In genomic region chr14:103690332-103690731, GRCh38 we compare ENCODE assay signal across 19 cellular contexts. TPM values are rescaled to one million over a fixed set of nuclear protein-coding genes. Genes with fewer than 3 reads are reported as not detected.
DNase-seq lines count a peak whose midpoint lies in the region; TF ChIP-seq lines count a peak whose summit lies in the region.
"Had no signal": no experiment of that assay in that cellular context is flagged by ENCODE, and none has a peak within 500 bp of the region (broad histone marks: within the 10 kb centered on the region; RNA-seq: fewer than 3 reads in every experiment).

No MANE protein-coding gene starts in this region.

- TF ChIP-seq CTCF in endothelial cell (IDR thresholded peaks at IDR 0.05; ENCODE audit: unreplicated experiment) (no peak), tibial artery (IDR thresholded peaks at IDR 0.05) (no peak), WERI-Rb-1 (IDR thresholded peaks at IDR 0.05; ENCODE audit: low read depth, low read length) (no peak)

- CTCF ChIA-PET in activated naive CD4-positive, alpha-beta T cell treated with anti-CD3 and anti-CD28 coated beads, Interleukin-2, amount 10 ng/mL, durations not matched to agents 7 days and 5 days (lab: Charles Lee): no interaction called here

- intact Hi-C loops in tibial artery (cut with DNase I; ENCODE audit: low total_unique reads): no loop called here

- peak overlapping the region; percentile 56 for H3K9ac ChIP-seq in Karpas-422 (ENCODE audit: low read length)
- H3K9ac ChIP-seq: KMS-11 had no signal

- peak overlapping the region; percentile 33 for H3K27ac Mint-ChIP-seq in activated naive CD4-positive, alpha-beta T cell treated with anti-CD3 and anti-CD28 coated beads, Interleukin-2, amount 10 ng/mL, durations not matched to agents 7 days and 5 days
- H3K27ac Mint-ChIP-seq in endothelial cell (ENCODE audit: unreplicated experiment): peak overlapping the region; percentile 4

- H4K20me1 ChIP-seq in Karpas-422 (ENCODE audit: insufficient read depth, low read depth, low read length): 0 out of 2 replicates have a peak, but pooled peaks cover 3% of the 10 kb centered on the region

- no peak overlapping the region for H3K4me3 Mint-ChIP-seq in activated naive CD4-positive, alpha-beta T cell treated with anti-CD3 and anti-CD28 coated beads, Interleukin-2, amount 10 ng/mL, durations not matched to agents 7 days and 5 days
- H3K4me3 Mint-ChIP-seq in endothelial cell (ENCODE audit: unreplicated experiment): no peak overlapping the region
- H3K4me3 Mint-ChIP-seq: CD14-positive monocyte had no signal

- H3K4me1 Mint-ChIP-seq in activated naive CD4-positive, alpha-beta T cell treated with anti-CD3 and anti-CD28 coated beads, Interleukin-2, amount 10 ng/mL, durations not matched to agents 7 days and 5 days: no peaks in the 10 kb centered on the region
- peaks cover under 1% of the 10 kb centered on the region for H3K4me1 Mint-ChIP-seq in endothelial cell (ENCODE audit: unreplicated experiment)
- H3K4me1 Mint-ChIP-seq: CD14-positive monocyte had no signal

- H3K4me1 ChIP-seq in Karpas-422 (ENCODE audit: low read length) (peaks cover 65% of the 10 kb centered on the region), tibial artery (peaks cover 0 to 38% (median 18%) of the 10 kb centered on the region in 4 donors)
- H3K4me1 ChIP-seq: breast epithelium had no signal

- H3K9me3 ChIP-seq in Karpas-422 (ENCODE audit: low read length) (no peaks in the 10 kb centered on the region), tibial artery (no peaks in the 10 kb centered on the region), WERI-Rb-1 (ENCODE audit: severe bottlenecking) (no peaks in the 10 kb centered on the region)
- H3K9me3 ChIP-seq: breast epithelium, right atrium auricular region had no signal

- H3K36me3 Mint-ChIP-seq in activated naive CD4-positive, alpha-beta T cell treated with anti-CD3 and anti-CD28 coated beads, Interleukin-2, amount 10 ng/mL, durations not matched to agents 7 days and 5 days: peaks cover 27% of the 10 kb centered on the region
- peaks cover 26% of the 10 kb centered on the region for H3K36me3 Mint-ChIP-seq in endothelial cell (ENCODE audit: low read depth, unreplicated experiment)

- peak overlapping the region; percentile 93 for H3K27ac ChIP-seq in Karpas-422 (ENCODE audit: low read length)
- H3K27ac ChIP-seq in tibial artery: peak overlapping the region; percentile 35 to 37
- H3K27ac ChIP-seq in WERI-Rb-1: no peak overlapping the region
- H3K27ac ChIP-seq: breast epithelium, KMS-11, right atrium auricular region had no signal

- H3K9me3 Mint-ChIP-seq in activated naive CD4-positive, alpha-beta T cell treated with anti-CD3 and anti-CD28 coated beads, Interleukin-2, amount 10 ng/mL, durations not matched to agents 7 days and 5 days: no peaks in the 10 kb centered on the region
- no peaks in the 10 kb centered on the region for H3K9me3 Mint-ChIP-seq in endothelial cell (ENCODE audit: unreplicated experiment)

- H3K27me3 Mint-ChIP-seq in activated naive CD4-positive, alpha-beta T cell treated with anti-CD3 and anti-CD28 coated beads, Interleukin-2, amount 10 ng/mL, durations not matched to agents 7 days and 5 days: no peaks in the 10 kb centered on the region
- H3K27me3 Mint-ChIP-seq in endothelial cell (ENCODE audit: unreplicated experiment): peaks cover 3% of the 10 kb centered on the region

- no peak overlapping the region for H2AFZ ChIP-seq in Karpas-422 (ENCODE audit: low read length)

- no peak for DNase-seq in activated naive CD4-positive, alpha-beta T cell treated with anti-CD3 and anti-CD28 coated beads, Interleukin-2, amount 10 ng/mL, durations not matched to agents 7 days and 5 days
- no peak for DNase-seq in activated naive CD4-positive, alpha-beta T cell (lab: John Stamatoyannopoulos, UW)
- DNase-seq in Karpas-422 (no peak), endothelial cell (ENCODE audit: low spot score) (no peak), tibial artery (no peak), WERI-Rb-1 (no peak), SIG-M5 treated with dmso at 0.1 percent for 504 hours (lab: John Stamatoyannopoulos, UW; ENCODE audit: unreplicated experiment) (no peak), NCI-H510A (lab: John Stamatoyannopoulos, UW) (no peak)
- DNase-seq: NCI-H1694, NCI-H69, Right ventricle myocardium superior, SW 1271, trophoblast cell had no signal

- H3K4me2 ChIP-seq in Karpas-422 (ENCODE audit: low read depth, low read length, poor library complexity, severe bottlenecking): peak overlapping the region; percentile 61
- H3K4me2 ChIP-seq: KMS-11 had no signal

- H3K36me3 ChIP-seq in Karpas-422 (ENCODE audit: insufficient read depth, low read length): peaks cover 21% of the 10 kb centered on the region; the same call in 1 of the 2 replicates
- peaks cover 41 to 76% (median 74%) of the 10 kb centered on the region in 3 donors for H3K36me3 ChIP-seq in tibial artery
- peaks cover 63% of the 10 kb centered on the region for H3K36me3 ChIP-seq in WERI-Rb-1
- H3K36me3 ChIP-seq: breast epithelium had no signal

- H3K4me3 ChIP-seq in Karpas-422 (ENCODE audit: low read length): peak overlapping the region; percentile 46; the same call in 1 of the 2 replicates
- no peak overlapping the region for H3K4me3 ChIP-seq in tibial artery
- H3K4me3 ChIP-seq in WERI-Rb-1 (ENCODE audit: low read depth, low read length): no peak overlapping the region
- H3K4me3 ChIP-seq: breast epithelium, coronary artery, lung, right atrium auricular region had no signal

- H3K27me3 ChIP-seq in Karpas-422 (ENCODE audit: low read length): no peaks in the 10 kb centered on the region
- H3K27me3 ChIP-seq in tibial artery: no peaks in the 10 kb centered on the region
- H3K27me3 ChIP-seq in WERI-Rb-1 (ENCODE audit: insufficient read depth, low read depth, severe bottlenecking): no peaks in the 10 kb centered on the region
- H3K27me3 ChIP-seq: breast epithelium, right atrium auricular region had no signal

- peaks cover 28% of the 10 kb centered on the region for H3K79me2 ChIP-seq in Karpas-422 (ENCODE audit: low read length)

- H3K9me2 ChIP-seq in Karpas-422 (replicated peaks; ENCODE audit: insufficient read depth, low read length): no peaks in the 10 kb centered on the region

RNA-seq across cellular contexts. Expression of gene XRCC3, which starts 24.9 kb away (rescaled TPM):
- total RNA-seq in Karpas-422 (2014; rRNA removed; shearing (Covaris generic); ENCODE audit: low replicate concordance): 36.7 and 70.5 TPM in 2 replicates
- total RNA-seq in endothelial cell (ENCODE audit: unreplicated experiment): 10.2 TPM

RNA-seq across cellular contexts. Expression of gene ZFYVE21, which starts 25.3 kb away (rescaled TPM):
- total RNA-seq in Karpas-422 (2014; rRNA removed; shearing (Covaris generic); ENCODE audit: low replicate concordance): 28.4 and 29.7 TPM in 2 replicates
- total RNA-seq in endothelial cell (ENCODE audit: unreplicated experiment): 48.1 TPM
